ENCODE assay signal across 18 cellular contexts in genomic region chr2:148568597-148568996, GRCh38.
A peak's percentile ranks its signal among the peaks of the same experiment; 100 is the strongest.
DNase-seq lines count a peak whose midpoint lies in the region; ATAC-seq and TF ChIP-seq lines count a peak whose summit lies in the region.
"Had no signal": no experiment of that assay in that cellular context is flagged by ENCODE, and none has a peak within 500 bp of the region (broad histone marks: within the 10 kb centered on the region; RNA-seq: fewer than 3 reads in every experiment).

No MANE protein-coding gene starts in this region.

- H4K20me1 ChIP-seq in SK-N-SH (ENCODE audit: insufficient read depth): no peaks in the 10 kb centered on the region

- H3K27me3 Mint-ChIP-seq in CD4-positive, alpha-beta T cell: no peaks in the 10 kb centered on the region
- H3K27me3 Mint-ChIP-seq in immature natural killer cell (ENCODE audit: low read depth in 3 of 3): peaks cover 0 to 5% (median 0%) of the 10 kb centered on the region in 3 donors

- peaks cover 18% of the 10 kb centered on the region for H3K4me1 Mint-ChIP-seq in CD4-positive, alpha-beta T cell (ENCODE audit: low read depth)
- peaks cover 0 to 3% of the 10 kb centered on the region in 2 donors for H3K4me1 Mint-ChIP-seq in immature natural killer cell
- H3K4me1 Mint-ChIP-seq: activated B cell treated with CpG ODN at 0.5 μM for 24 hours, B cell had no signal

- no peaks in the 10 kb centered on the region for H3K9me2 ChIP-seq in SK-N-SH

- no peak overlapping the region for H2AFZ ChIP-seq in SK-N-SH (ENCODE audit: low read depth)

- POLR2A ChIA-PET in SK-N-SH (lab: Yijun Ruan, JAX): no interaction called here
- POLR2A ChIA-PET in CD4-positive, alpha-beta T cell (lab: Charles Lee): no interaction called here

- no peak for TF ChIP-seq CTCF in SK-N-SH (IDR thresholded peaks at IDR 0.05)
- no peak for TF ChIP-seq CTCF in CD4-positive, alpha-beta T cell (IDR thresholded peaks at IDR 0.05)

- no peak for TF ChIP-seq RAD21 in SK-N-SH (IDR thresholded peaks at IDR 0.05; ENCODE audit: low read length)

- CTCF ChIA-PET in SK-N-SH (lab: Yijun Ruan, JAX): interaction anchor here (1.2 kb wide), 1 partner anchor 16 kb away, joined by 3 read pairs; no protein-coding TSS in a partner anchor
- CTCF ChIA-PET in CD4-positive, alpha-beta T cell (lab: Charles Lee): no interaction called here

- no peak for TF ChIP-seq EP300 in SK-N-SH (IDR thresholded peaks at IDR 0.05; ENCODE audit: borderline replicate concordance in 1 of 2, low read depth in 1 of 2, low read length in 1 of 2)

- no peak overlapping the region for H3K4me3 ChIP-seq in SK-N-SH (ENCODE audit: low read depth in 2 of 2, low read length in 1 of 2)
- H3K4me3 ChIP-seq: prostate gland, upper lobe of right lung had no signal

- no peaks in the 10 kb centered on the region for H3K79me2 ChIP-seq in SK-N-SH (ENCODE audit: insufficient read depth)

- no peak overlapping the region for H3K4me3 Mint-ChIP-seq in CD4-positive, alpha-beta T cell
- H3K4me3 Mint-ChIP-seq in immature natural killer cell: no peak overlapping the region
- H3K4me3 Mint-ChIP-seq: activated B cell treated with CpG ODN at 0.5 μM for 24 hours, B cell had no signal

- H3K27me3 ChIP-seq in SK-N-SH (ENCODE audit: insufficient read depth): peaks cover 7% of the 10 kb centered on the region; the same call in 1 of the 2 replicates
- no peaks in the 10 kb centered on the region for H3K27me3 ChIP-seq in CD4-positive, alpha-beta T cell (ENCODE audit: control insufficient read depth, insufficient read depth, low read length)
- H3K27me3 ChIP-seq: upper lobe of right lung had no signal

- no peak overlapping the region for H3K4me2 ChIP-seq in SK-N-SH

- no peaks in the 10 kb centered on the region for H3K36me3 Mint-ChIP-seq in CD4-positive, alpha-beta T cell (ENCODE audit: low read depth)
- H3K36me3 Mint-ChIP-seq in immature natural killer cell: no peaks in the 10 kb centered on the region

- H3K9me3 ChIP-seq in SK-N-SH: no peaks in the 10 kb centered on the region
- no peaks in the 10 kb centered on the region for H3K9me3 ChIP-seq in CD4-positive, alpha-beta T cell (ENCODE audit: control insufficient read depth, low read length)
- H3K9me3 ChIP-seq: prostate gland, upper lobe of right lung had no signal

- intact Hi-C loops in CD4-positive, alpha-beta T cell (cut with DNase I, micrococcal nuclease): loop anchor here in 1 of 2 experiments (10.0 kb wide), 1 partner anchor 416 kb away; no protein-coding TSS in a partner anchor

- no peak overlapping the region for H3K9ac ChIP-seq in SK-N-SH

- no peaks in the 10 kb centered on the region for H3K9me3 Mint-ChIP-seq in CD4-positive, alpha-beta T cell
- H3K9me3 Mint-ChIP-seq in immature natural killer cell: no peaks in the 10 kb centered on the region
- H3K9me3 Mint-ChIP-seq: activated B cell treated with CpG ODN at 0.5 μM for 24 hours had no signal

- H3K27ac Mint-ChIP-seq in CD4-positive, alpha-beta T cell: no peak overlapping the region
- no peak overlapping the region for H3K27ac Mint-ChIP-seq in immature natural killer cell
- H3K27ac Mint-ChIP-seq: activated B cell treated with CpG ODN at 0.5 μM for 24 hours, B cell had no signal

- H3K4me1 ChIP-seq in SK-N-SH (ENCODE audit: control insufficient read depth in 1 of 2, insufficient read depth in 2 of 2, low read depth in 1 of 2, low read length in 1 of 2): no peaks in the 10 kb centered on the region
- H3K4me1 ChIP-seq: prostate gland, upper lobe of right lung had no signal

- no peak overlapping the region for H3K27ac ChIP-seq in SK-N-SH (ENCODE audit: low read depth in 2 of 2, low read length in 1 of 2)
- no peak overlapping the region for H3K27ac ChIP-seq in CD4-positive, alpha-beta T cell (ENCODE audit: low read depth, low read length)
- H3K27ac ChIP-seq: 22Rv1, prostate gland, upper lobe of right lung had no signal

- no peaks in the 10 kb centered on the region for H3F3A ChIP-seq in SK-N-SH (replicated peaks; ENCODE audit: insufficient read depth)

- DNase-seq in SK-N-SH (no peak), T-helper 9 cell (peak; percentile 6), immature natural killer cell (peak in 2 of 3 donors; percentile 2 to 4), kidney glomerular epithelial cell (lab: John Stamatoyannopoulos, UW) (no peak)
- no peak for DNase-seq in CD4-positive, alpha-beta T cell
- DNase-seq: activated B cell treated with CpG ODN at 0.5 μM for 24 hours; activated naive CD4-positive, alpha-beta T cell treated with anti-CD3 and anti-CD28 coated beads, Interleukin-2, amount 50 U/mL, for 16 hours; Kasumi-1; T1000; upper lobe of right lung had no signal

- H3K36me3 ChIP-seq in SK-N-SH (replicated peaks in 1 of 2; ENCODE audit: control insufficient read depth in 1 of 2, insufficient read depth in 2 of 2, low read length in 1 of 2): no peaks in the 10 kb centered on the region
- H3K36me3 ChIP-seq: prostate gland, upper lobe of right lung had no signal

- WGBS in SK-N-SH (ENCODE audit: low lambda C conversion rate): 83% methylated on average over 7 of the region's 9 CpGs

- ATAC-seq in SK-N-SH treated with all-trans-retinoic acid at 6 μM for 48 hours (peak; percentile 50; the same call in 2 of the 3 replicates), GM21576 (IDR thresholded peaks at IDR 0.05; ENCODE audit: unreplicated experiment) (no peak), HG02678 (IDR thresholded peaks at IDR 0.05; ENCODE audit: unreplicated experiment) (no peak)
- ATAC-seq in CD4-positive, alpha-beta T cell (ENCODE audit: poor library complexity): peak; percentile 83
- ATAC-seq: HCT116, left lobe of liver, upper lobe of right lung had no signal

TF ChIP-seq in SK-N-SH treated with all-trans-retinoic acid at 6 μM for 48 hours, 23 proteins besides CTCF, POLR2A, EP300 and RAD21 (continues in another document):
- no peak for TF ChIP-seq GLIS3 (CRISPR knock-in tag; IDR thresholded peaks at IDR 0.05)
- TF ChIP-seq SNAI2 (CRISPR knock-in tag; IDR thresholded peaks at IDR 0.05): no peak
- TF ChIP-seq RARB (CRISPR knock-in tag; IDR thresholded peaks at IDR 0.05): no peak
- no peak for TF ChIP-seq CSDC2 (CRISPR knock-in tag; IDR thresholded peaks at IDR 0.05)
- no peak for TF ChIP-seq ESRRG (CRISPR knock-in tag; IDR thresholded peaks at IDR 0.05)
- TF ChIP-seq BACH2 (CRISPR knock-in tag; IDR thresholded peaks at IDR 0.05; ENCODE audit: borderline replicate concordance): no peak
- TF ChIP-seq TOX (CRISPR knock-in tag; IDR thresholded peaks at IDR 0.05; ENCODE audit: borderline replicate concordance): no peak
- TF ChIP-seq ZNF70 (CRISPR knock-in tag; IDR thresholded peaks at IDR 0.05): no peak
- no peak for TF ChIP-seq OSR1 (CRISPR knock-in tag; IDR thresholded peaks at IDR 0.05)
- TF ChIP-seq ZFP3 (CRISPR knock-in tag; IDR thresholded peaks at IDR 0.05): no peak
- TF ChIP-seq ZNF565 (CRISPR knock-in tag; conservative IDR thresholded peaks at IDR 0.05; ENCODE audit: low read depth): no peak
- TF ChIP-seq CSRNP3 (CRISPR knock-in tag; IDR thresholded peaks at IDR 0.05): no peak
- no peak for TF ChIP-seq PPARA (CRISPR knock-in tag; IDR thresholded peaks at IDR 0.05; ENCODE audit: borderline replicate concordance)

TF ChIP-seq in SK-N-SH, 30 proteins besides CTCF, POLR2A, EP300 and RAD21:
- TF ChIP-seq JUND (IDR thresholded peaks at IDR 0.05) (no peak), MEF2A (IDR thresholded peaks at IDR 0.05; ENCODE audit: borderline replicate concordance, low read depth) (no peak), FOXJ3 (CRISPR knock-in tag; IDR thresholded peaks at IDR 0.05) (no peak)

Comparison
In these comparisons a context has a peak if more than half of its experiments do, and no peak if none do; other contexts are left out.
1. ATAC-seq: peak in SK-N-SH treated with all-trans-retinoic acid at 6 μM for 48 hours (single experiment) and CD4-positive, alpha-beta T cell (single experiment); none in GM21576 (single experiment) and HG02678 (single experiment).
2. DNase-seq: peak in T-helper 9 cell (single experiment) and immature natural killer cell (2 of 3); none in SK-N-SH (single experiment), CD4-positive, alpha-beta T cell (0 of 10) and kidney glomerular epithelial cell (single experiment).